In genomic region chr1:51734899-51735745, GRCh38 we compare ENCODE assay signal across 12 cellular contexts.
DNase-seq lines count a peak whose midpoint lies in the region; ATAC-seq, FAIRE-seq and TF ChIP-seq lines count a peak whose summit lies in the region.
"Had no signal": no experiment of that assay in that cellular context is flagged by ENCODE, and none has a peak within 500 bp of the region (broad histone marks: within the 10 kb centered on the region; RNA-seq: fewer than 3 reads in every experiment).

No MANE protein-coding gene starts in this region.

- H2AFZ ChIP-seq in K562 (ENCODE audit: low read depth, low read length) = peak overlapping the region; percentile 6; the same call in 1 of the 2 replicates

- in situ Hi-C loops in K562 (cut with MboI) = no loop called here

- 10% methylated on average over 7 of the region's 7 CpGs for WGBS in K562 (ENCODE audit: insufficient coverage, low coverage, missing lambda C conversion rate)
- 40 to 45% methylated on average over 7 of the region's 7 CpGs for WGBS in thyroid gland, 2 donors

- H3K4me1 ChIP-seq in K562 (replicated peaks in 1 of 2; ENCODE audit: control insufficient read depth in 2 of 2, insufficient read depth in 2 of 2, low read length in 2 of 2) (peaks cover 29 to 66% of the 10 kb centered on the region in 2 experiments), lower lobe of right lung (peaks cover 56% of the 10 kb centered on the region), thyroid gland (peaks cover 62 to 69% of the 10 kb centered on the region in 2 donors)

- H3K27me3 ChIP-seq in K562 (ENCODE audit: control insufficient read depth in 2 of 2, insufficient read depth in 2 of 2, low read length in 2 of 2) (no peaks in the 10 kb centered on the region), lower lobe of right lung (ENCODE audit: low read depth) (no peaks in the 10 kb centered on the region), thyroid gland (no peaks in the 10 kb centered on the region)

- no peaks in the 10 kb centered on the region for H3K9me1 ChIP-seq in K562 (ENCODE audit: control insufficient read depth, insufficient read depth, low read length)

- no peaks in the 10 kb centered on the region for H3K27me3 Mint-ChIP-seq in activated CD4-positive, alpha-beta T cell treated with anti-CD3 and anti-CD28 coated beads for 36 hours

- H3K4me3 ChIP-seq in K562 (peak overlapping the region; percentile 7; the same call in 1 of the 2 replicates), lower lobe of right lung (no peak overlapping the region), thyroid gland (replicated peaks in 1 of 3) (no peak overlapping the region)

- H3K9me3 ChIP-seq in K562 (replicated peaks; ENCODE audit: control insufficient read depth, insufficient read depth, low read depth, low read length) (no peaks in the 10 kb centered on the region), lower lobe of right lung (no peaks in the 10 kb centered on the region), thyroid gland (no peaks in the 10 kb centered on the region)

- POLR2A ChIA-PET in activated CD4-positive, alpha-beta T cell treated with anti-CD3 and anti-CD28 coated beads for 36 hours (lab: Charles Lee) = no interaction called here
- POLR2A ChIA-PET in K562 (lab: Yijun Ruan, JAX) = interaction anchor here (0.6 to 6.1 kb wide), 3 partner anchors 15 to 98 kb away, joined by 3 to 34 read pairs (median 4); no protein-coding TSS in a partner anchor

- no peak for TF ChIP-seq CTCF in K562 (IDR thresholded peaks at IDR 0.05 in 2 of 3, conservative IDR thresholded peaks at IDR 0.05 in 1 of 3; ENCODE audit: insufficient read depth in 2 of 3, low read depth in 1 of 3, low read length in 3 of 3)
- TF ChIP-seq CTCF in lower lobe of right lung (IDR thresholded peaks at IDR 0.05) = no peak
- no peak for TF ChIP-seq CTCF in thyroid gland (IDR thresholded peaks at IDR 0.05)

- peaks cover 14% of the 10 kb centered on the region; the same call in 1 of the 2 replicates for H4K20me1 ChIP-seq in K562 (replicated peaks; ENCODE audit: control insufficient read depth, insufficient read depth, low read length)

- BruUV-seq in K562 (replicated peaks; lab: Mats Ljungman, UMichigan) = no TSS peak

- TF ChIP-seq EP300 in K562 (IDR thresholded peaks at IDR 0.05; ENCODE audit: low read length) = no peak; the same call in 1 of the 2 replicates

- H3K4me2 ChIP-seq in K562 (ENCODE audit: insufficient read depth, low read length) = peak overlapping the region; percentile 79

- no peak for TF ChIP-seq RAD21 in K562 (CRISPR knock-in tag; conservative IDR thresholded peaks at IDR 0.05 in 1 of 2, IDR thresholded peaks at IDR 0.05 in 1 of 2)

- no peaks in the 10 kb centered on the region for H3K36me3 Mint-ChIP-seq in activated CD4-positive, alpha-beta T cell treated with anti-CD3 and anti-CD28 coated beads for 36 hours (ENCODE audit: low read depth)

- CTCF ChIA-PET in activated CD4-positive, alpha-beta T cell treated with anti-CD3 and anti-CD28 coated beads for 36 hours (lab: Charles Lee) = interaction anchor here (0.6 kb wide), 1 partner anchor 546 kb away, joined by 3 read pairs; no protein-coding TSS in a partner anchor
- CTCF ChIA-PET in K562 (lab: Yijun Ruan, JAX; ENCODE audit: low intra/inter-chr PET ratio) = no interaction called here

- TF ChIP-seq POLR2A in K562 (conservative IDR thresholded peaks at IDR 0.05) = no peak
- TF ChIP-seq POLR2A in thyroid gland (IDR thresholded peaks at IDR 0.05) = no peak

- peak overlapping the region; percentile 28 to 42; a peak in 3 of 4 replicates for H3K9ac ChIP-seq in K562 (ENCODE audit: insufficient read depth in 1 of 2, low read depth in 2 of 2, low read length in 2 of 2)

- H3K79me2 ChIP-seq in K562 (ENCODE audit: control insufficient read depth, insufficient read depth, low read length) = peaks cover 100% of the 10 kb centered on the region

- H3K27ac ChIP-seq in K562 (ENCODE audit: extremely low read depth, low read depth, low read length) (peak overlapping the region; percentile 69), lower lobe of right lung (peak overlapping the region; percentile 18), thyroid gland (peak overlapping the region; percentile 29 to 72 (median 56))
- H3K27ac ChIP-seq: 22Rv1 had no signal

- H3K9me3 Mint-ChIP-seq in activated CD4-positive, alpha-beta T cell treated with anti-CD3 and anti-CD28 coated beads for 36 hours (ENCODE audit: low read depth) = no peaks in the 10 kb centered on the region

- peaks cover 4% of the 10 kb centered on the region; the same call in 1 of the 3 replicates for H3K36me3 ChIP-seq in K562 (ENCODE audit: control insufficient read depth, insufficient read depth, low read length)
- H3K36me3 ChIP-seq in lower lobe of right lung = no peaks in the 10 kb centered on the region
- no peaks in the 10 kb centered on the region for H3K36me3 ChIP-seq in thyroid gland

- H3K4me3 Mint-ChIP-seq in activated CD4-positive, alpha-beta T cell treated with anti-CD3 and anti-CD28 coated beads for 36 hours = no peak overlapping the region

- intact Hi-C loops in activated CD4-positive, alpha-beta T cell treated with anti-CD3 and anti-CD28 coated beads for 36 hours (cut with DNase I, micrococcal nuclease) = no loop called here
- intact Hi-C loops in K562 (cut with micrococcal nuclease) (loop anchor here (2.0 to 10.0 kb wide), 3 partner anchors 16 to 760 kb away; partner anchors contain the start of gene CDKN2C), lower lobe of right lung (cut with DNase I) (no loop called here), thyroid gland (cut with DNase I) (no loop called here)

- ATAC-seq in activated CD4-positive, alpha-beta T cell treated with anti-CD3 and anti-CD28 coated beads for 36 hours = peak; percentile 64
- ATAC-seq in K562 (peak; percentile 37), lower lobe of right lung (peak; percentile 47 to 68), GM21619 (IDR thresholded peaks at IDR 0.05; ENCODE audit: unreplicated experiment) (no peak)

- FAIRE-seq in K562 (lab: Jason Lieb, UNC) = no peak

- peaks cover 66% of the 10 kb centered on the region for H3K4me1 Mint-ChIP-seq in activated CD4-positive, alpha-beta T cell treated with anti-CD3 and anti-CD28 coated beads for 36 hours

- no peak overlapping the region for H3K27ac Mint-ChIP-seq in activated CD4-positive, alpha-beta T cell treated with anti-CD3 and anti-CD28 coated beads for 36 hours

- DNase-seq in activated CD4-positive, alpha-beta T cell treated with anti-CD3 and anti-CD28 coated beads for 36 hours = no peak
- no peak for DNase-seq in activated CD4-positive, alpha-beta T cell treated with anti-CD3 and anti-CD28 coated beads for 4 hours
- DNase-seq in K562 (ENCODE audit: extremely low read depth in 1 of 4, low spot score in 3 of 4) = peak in 2 of 4 experiments; percentile 44 to 46
- DNase-seq in lower lobe of right lung = no peak
- peak in 1 of 2 donors; percentile 7 for DNase-seq in thyroid gland
- no peak for DNase-seq in NCI-H345 treated with DMSO at 0.1 percent for 48 hours (lab: John Stamatoyannopoulos, UW; ENCODE audit: unreplicated experiment)
- DNase-seq in HT-29 (ENCODE audit: low spot score) = no peak
- DNase-seq: activated CD4-positive, alpha-beta T cell treated with anti-CD3 and anti-CD28 coated beads, Interleukin-2, amount 50 U/mL, for 4 hours; central memory CD4-positive, alpha-beta T cell; NCI-H1105 had no signal

TF ChIP-seq in K562, 482 proteins besides CTCF, POLR2A, EP300 and RAD21 (continues in another document):
- TF ChIP-seq HDGF (IDR thresholded peaks at IDR 0.05) (no peak), ZNF347 (CRISPR knock-in tag; IDR thresholded peaks at IDR 0.05; ENCODE audit: low read depth) (no peak), SRF (CRISPR knock-in tag; IDR thresholded peaks at IDR 0.05) (no peak), PYGO2 (tag; IDR thresholded peaks at IDR 0.05) (no peak), NFIX (CRISPR knock-in tag; IDR thresholded peaks at IDR 0.05; ENCODE audit: low read depth) (no peak), MAX (CRISPR knock-in tag; IDR thresholded peaks at IDR 0.05) (no peak), JUND (IDR thresholded peaks at IDR 0.05; ENCODE audit: borderline replicate concordance, low read depth, low read length) (0 out of 2 replicates have a peak, but pooled peaks have one; percentile 12), JUND (tag; IDR thresholded peaks at IDR 0.05; ENCODE audit: borderline replicate concordance, low read depth, low read length) (no peak), ZC3H11A (IDR thresholded peaks at IDR 0.05; ENCODE audit: low read depth, low read length) (no peak), ZNF133 (CRISPR knock-in tag; IDR thresholded peaks at IDR 0.05) (no peak), MIER1 (IDR thresholded peaks at IDR 0.05; ENCODE audit: low read depth) (no peak), E2F8 (IDR thresholded peaks at IDR 0.05; ENCODE audit: low read depth, partially characterized antibody) (no peak), DNMT1 (IDR thresholded peaks at IDR 0.05) (no peak), KDM1A (IDR thresholded peaks at IDR 0.05) (0 out of 4 replicates have a peak, but pooled peaks of 1 of the 2 experiments have one; percentile 8)

Comparison
In these comparisons a context has a peak if more than half of its experiments do, and no peak if none do; other contexts are left out.
1. H3K27ac ChIP-seq: peak in every context shown above with its lines; median percentile 69 in K562; 56 in thyroid gland; 18 in lower lobe of right lung.